In the genomic region with DNA sequence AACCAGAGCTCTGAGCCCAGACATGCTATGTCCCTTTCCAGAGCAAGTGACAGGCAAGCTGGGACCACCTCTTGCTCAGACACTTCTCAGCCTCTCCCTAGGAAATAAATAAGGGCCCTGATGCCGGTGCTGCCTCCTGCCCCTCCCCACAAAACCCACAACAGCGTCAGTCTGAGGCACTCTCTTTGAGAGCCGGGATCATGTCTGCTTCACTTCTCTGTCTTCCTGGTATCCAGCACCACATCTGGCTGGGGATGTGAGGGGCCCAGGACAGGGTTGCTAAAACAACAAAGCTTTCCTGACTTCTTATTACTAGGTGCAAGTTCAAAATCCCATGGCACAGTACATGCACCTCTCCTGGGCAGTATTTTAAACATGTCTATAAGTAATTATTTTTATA, we compare ENCODE assay signal across 17 cellular contexts.
"Had no signal": no experiment of that assay in that cellular context is flagged by ENCODE, and none has a peak within 500 bp of the region (broad histone marks: within the 10 kb centered on the region; RNA-seq: fewer than 3 reads in every experiment).

No MANE protein-coding gene starts in this region.

- H3K4me1 Mint-ChIP-seq: activated CD4-positive, alpha-beta T cell treated with anti-CD3 and anti-CD28 coated beads for 36 hours; activated naive CD4-positive, alpha-beta T cell treated with anti-CD3 and anti-CD28 coated beads, Interleukin-2, amount 50 U/mL, for 24 hours; natural killer cell; WTC11 had no signal

- H3K36me3 Mint-ChIP-seq: activated naive CD4-positive, alpha-beta T cell treated with anti-CD3 and anti-CD28 coated beads, Interleukin-2, amount 50 U/mL, for 24 hours; natural killer cell; WTC11 had no signal

- H3K4me3 Mint-ChIP-seq: activated CD4-positive, alpha-beta T cell treated with anti-CD3 and anti-CD28 coated beads for 36 hours; activated naive CD4-positive, alpha-beta T cell treated with anti-CD3 and anti-CD28 coated beads, Interleukin-2, amount 50 U/mL, for 24 hours; natural killer cell; WTC11 had no signal

- H3K79me2 ChIP-seq: parathyroid adenoma had no signal

- H3K36me3 ChIP-seq: gastrocnemius medialis, left ventricle myocardium inferior, neutrophil, transverse colon had no signal

- H3K27ac Mint-ChIP-seq: activated CD4-positive, alpha-beta T cell treated with anti-CD3 and anti-CD28 coated beads for 36 hours; activated naive CD4-positive, alpha-beta T cell treated with anti-CD3 and anti-CD28 coated beads, Interleukin-2, amount 50 U/mL, for 24 hours; natural killer cell; WTC11 had no signal

- H3K9me3 ChIP-seq: gastrocnemius medialis, left ventricle myocardium inferior, neutrophil, transverse colon had no signal

- H3K9me3 Mint-ChIP-seq: activated naive CD4-positive, alpha-beta T cell treated with anti-CD3 and anti-CD28 coated beads, Interleukin-2, amount 50 U/mL, for 24 hours; natural killer cell had no signal

- DNase-seq: activated CD4-positive, alpha-beta T cell treated with anti-CD3 and anti-CD28 coated beads for 36 hours; activated CD4-positive, alpha-beta T cell treated with anti-CD3 and anti-CD28 coated beads, Interleukin-2, amount 50 U/mL, for 48 hours; activated gamma-delta T cell; dermis blood vessel endothelial cell; gastrocnemius medialis; left ventricle myocardium inferior; natural killer cell; stimulated activated CD4-positive, alpha-beta T cell treated with anti-CD3 and anti-CD28 coated beads, Interleukin-12 subunit alpha, Interleukin-12 subunit beta, amount 100 ng/mL, for 4 hours; stimulated activated CD4-positive, alpha-beta T cell treated with anti-CD3 and anti-CD28 coated beads, Interleukin-1b, Interleukin-23, amount 100 ng/mL, for 48 hours; stimulated activated CD8-positive, alpha-beta memory T cell treated with anti-CD3 and anti-CD28 coated beads, Interleukin-4, amount 100 ng/mL, for 48 hours; stimulated activated naive CD4-positive, alpha-beta T cell treated with Interleukin-2 at 50 U/mL for 16 hours; SW 1271; transverse colon had no signal

- H3K4me1 ChIP-seq: gastrocnemius medialis, left ventricle myocardium inferior, parathyroid adenoma had no signal

- H3K27me3 ChIP-seq: gastrocnemius medialis, transverse colon had no signal

- H3K4me3 ChIP-seq: gastrocnemius medialis, left ventricle myocardium inferior, transverse colon had no signal

- H3K9ac ChIP-seq: parathyroid adenoma had no signal

- H3K27ac ChIP-seq: gastrocnemius medialis, left ventricle myocardium inferior, neutrophil, parathyroid adenoma, transverse colon had no signal

- H2AFZ ChIP-seq: parathyroid adenoma had no signal

- ATAC-seq: activated CD4-positive, alpha-beta T cell treated with anti-CD3 and anti-CD28 coated beads for 36 hours; gastrocnemius medialis; natural killer cell; WTC11 had no signal
